In genomic region chr6:1778693-1779235, GRCh38 we compare ENCODE assay signal across 18 cellular contexts.
DNase-seq lines count a peak whose midpoint lies in the region; ATAC-seq and TF ChIP-seq lines count a peak whose summit lies in the region.
"Had no signal": no experiment of that assay in that cellular context is flagged by ENCODE, and none has a peak within 500 bp of the region (broad histone marks: within the 10 kb centered on the region; RNA-seq: fewer than 3 reads in every experiment).

No MANE protein-coding gene starts in this region.

- TF ChIP-seq POLR2A in tibial nerve (IDR thresholded peaks at IDR 0.05) = no peak

- H3K27me3 ChIP-seq in tibial nerve = no peaks in the 10 kb centered on the region

- intact Hi-C loops in Right ventricle myocardium inferior (cut with DNase I) (no loop called here), left ventricle myocardium superior (cut with micrococcal nuclease) (no loop called here)

- no peak overlapping the region for H3K4me3 ChIP-seq in tibial nerve
- H3K4me3 ChIP-seq: GM23248 had no signal

- H3K4me1 ChIP-seq in tibial nerve = peaks cover 0 to 25% (median 5%) of the 10 kb centered on the region in 4 donors

- H3K27ac Mint-ChIP-seq in nephron = peak overlapping the region; percentile 58 to 85 (median 78)

- H3K4me1 Mint-ChIP-seq in nephron = peaks cover 39% of the 10 kb centered on the region

- ATAC-seq in Right ventricle myocardium inferior = peak; percentile 57
- ATAC-seq in left ventricle myocardium superior = no peak
- no peak for ATAC-seq in HG03520 (IDR thresholded peaks at IDR 0.05; ENCODE audit: unreplicated experiment)
- no peak for ATAC-seq in HG03571 (IDR thresholded peaks at IDR 0.05; ENCODE audit: unreplicated experiment)
- ATAC-seq: HCT116, PC-3 had no signal

- no peaks in the 10 kb centered on the region for H3K9me3 Mint-ChIP-seq in nephron

- H3K36me3 ChIP-seq in tibial nerve = no peaks in the 10 kb centered on the region

- TF ChIP-seq CTCF in nephron (IDR thresholded peaks at IDR 0.05; ENCODE audit: unreplicated experiment in 3 of 3) = no peak
- no peak for TF ChIP-seq CTCF in tibial nerve (IDR thresholded peaks at IDR 0.05)

- H3K36me3 Mint-ChIP-seq in nephron (ENCODE audit: low read depth) = no peaks in the 10 kb centered on the region

- WGBS in tibial nerve, 2 donors = 46 to 47% methylated on average over 9 to 10 of the region's 10 CpGs

- H3K4me3 Mint-ChIP-seq in nephron = no peak overlapping the region

- TF ChIP-seq EP300 in tibial nerve (IDR thresholded peaks at IDR 0.05) = peak in 1 of 2 donors; percentile 20

- DNase-seq in Right ventricle myocardium inferior (ENCODE audit: missing footprints) = no peak
- no peak for DNase-seq in left ventricle myocardium superior
- peak; percentile 72 for DNase-seq in left kidney (ENCODE audit: low read depth, low spot score)
- DNase-seq in tibial nerve (ENCODE audit: low spot score in 2 of 2) = no peak
- DNase-seq in activated CD4-positive, CD25-positive, alpha-beta regulatory T cell (lab: John Stamatoyannopoulos, UW) = no peak
- DNase-seq: C1 segment of cervical spinal cord, DMS 273 treated with DMSO at 0.1 percent for 48 hours, GM23248, KBM-7, NCI-H1092, NCI-H1694, NCI-H345, NCI-H69, PC-3 had no signal

- peaks cover 36% of the 10 kb centered on the region for H3K27me3 Mint-ChIP-seq in nephron (ENCODE audit: low read depth)

- no peaks in the 10 kb centered on the region for H3K9me3 ChIP-seq in tibial nerve

- H3K27ac ChIP-seq in tibial nerve = peak overlapping the region in 3 of 4 donors; percentile 22 to 71 (median 60)
- H3K27ac ChIP-seq: GM23248 had no signal
